6 cellular contexts compared by ENCODE assay signal in the genomic region with DNA sequence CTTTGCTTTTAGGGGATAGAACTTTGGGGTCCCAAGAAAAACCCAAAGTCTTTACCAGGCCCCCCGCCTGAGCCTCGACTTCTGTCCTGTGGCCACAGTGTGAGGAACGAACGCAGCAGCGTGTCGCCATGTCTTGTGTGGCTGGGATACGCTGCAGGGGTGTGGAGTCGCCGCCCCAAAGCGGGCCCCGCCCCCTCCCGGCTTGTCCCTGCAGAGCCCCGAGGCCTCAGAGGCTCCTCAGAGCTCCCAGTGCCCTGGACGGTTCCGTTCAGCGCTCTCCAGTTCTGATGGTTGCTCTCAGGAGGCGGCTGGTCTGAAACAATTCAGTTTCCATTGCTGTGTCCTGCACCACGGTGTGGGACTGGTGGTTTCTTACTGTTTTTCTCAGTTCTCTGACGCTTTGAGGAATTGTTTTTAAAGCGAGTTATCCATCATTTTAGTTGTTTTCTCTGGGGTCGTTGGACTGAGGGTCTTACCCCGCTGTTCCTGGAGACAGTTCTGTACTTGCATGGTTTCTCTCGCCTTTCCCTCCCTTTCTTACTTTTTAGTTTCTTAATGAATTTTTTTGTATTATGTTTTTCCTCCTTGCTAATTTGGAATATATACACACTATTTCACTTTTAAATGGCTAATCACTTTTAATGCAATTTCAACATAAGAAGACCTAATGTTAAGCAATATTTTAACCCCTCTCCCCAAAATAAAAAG.
DNase-seq lines count a peak whose midpoint lies in the region; ATAC-seq lines count a peak whose summit lies in the region.

No MANE protein-coding gene starts in this region.

- ATAC-seq in HG02970 (IDR thresholded peaks at IDR 0.05; ENCODE audit: low FRiP score, unreplicated experiment), result no peak

- H3K36me3 ChIP-seq in subcutaneous abdominal adipose tissue (ENCODE audit: control insufficient read depth in 5 of 5, insufficient read depth in 5 of 5, low read length in 5 of 5), result peaks cover 0 to 12% (median 10%) of the 10 kb centered on the region in 5 donors

- DNase-seq in HuH-7.5 (ENCODE audit: low spot score) (peak; percentile 98), activated T-helper 1 cell treated with Interleukin-2 at 50 U/mL for 16 hours (ENCODE audit: low read depth) (peak; percentile 43), kidney tubule cell (ENCODE audit: low spot score) (peak; percentile 63), NCI-H345 (lab: John Stamatoyannopoulos, UW) (no peak)

- no peaks in the 10 kb centered on the region for H3K9me3 ChIP-seq in subcutaneous abdominal adipose tissue (ENCODE audit: control insufficient read depth in 5 of 5, low read length in 5 of 5)

- H3K27me3 ChIP-seq in subcutaneous abdominal adipose tissue (ENCODE audit: control insufficient read depth in 5 of 5, insufficient read depth in 4 of 5, low read length in 5 of 5), result no peaks in the 10 kb centered on the region

- H3K9ac ChIP-seq in subcutaneous abdominal adipose tissue (ENCODE audit: low read length in 5 of 5), result peak overlapping the region in 1 of 5 donors; percentile 8

- no peak overlapping the region for H3K27ac ChIP-seq in subcutaneous abdominal adipose tissue (ENCODE audit: low read depth, low read length)

- peaks cover 4 to 41% (median 35%) of the 10 kb centered on the region in 5 donors for H3K4me1 ChIP-seq in subcutaneous abdominal adipose tissue (ENCODE audit: control insufficient read depth in 5 of 5, insufficient read depth in 5 of 5, low read length in 5 of 5)

- peak overlapping the region; percentile 35 to 64 (median 50) for H3K4me3 ChIP-seq in subcutaneous abdominal adipose tissue (ENCODE audit: low read depth in 1 of 5, low read length in 5 of 5)
